18 cellular contexts compared by ENCODE assay signal in genomic region chr12:31279525-31279924, GRCh38. TPM values are rescaled to one million over a fixed set of nuclear protein-coding genes. Genes with fewer than 3 reads are reported as not detected.
DNase-seq lines count a peak whose midpoint lies in the region; ATAC-seq, FAIRE-seq and TF ChIP-seq lines count a peak whose summit lies in the region.
"Had no signal": no experiment of that assay in that cellular context is flagged by ENCODE, and none has a peak within 500 bp of the region (broad histone marks: within the 10 kb centered on the region; RNA-seq: fewer than 3 reads in every experiment).

No MANE protein-coding gene starts in this region.

- no peak overlapping the region for H3K4me3 ChIP-seq in sigmoid colon

- no peak for FAIRE-seq in GM12892 (lab: Jason Lieb, UNC)
- FAIRE-seq: GM19239 had no signal

- H3K27ac ChIP-seq in sigmoid colon: peak overlapping the region in 3 of 4 donors; percentile 45 to 55 (median 54)
- H3K27ac ChIP-seq: C4-2B had no signal

- intact Hi-C loops in sigmoid colon (cut with DNase I): loop anchor here (5.0 to 10.0 kb wide), 3 partner anchors 43 to 355 kb away; no protein-coding TSS in a partner anchor

- H3K9me3 ChIP-seq in sigmoid colon: no peaks in the 10 kb centered on the region

- WGBS in sigmoid colon, 2 donors: 96% methylated on average over 6 of the region's 6 CpGs

- no peak for DNase-seq in GM12892 (ENCODE audit: insufficient read length)
- peak; percentile 45 for DNase-seq in iPS-NIHi11 (ENCODE audit: low spot score)
- DNase-seq in sigmoid colon: peak; percentile 66
- no peak for DNase-seq in ecto neural progenitor cell (ENCODE audit: low spot score)
- DNase-seq: GF-D8; H7; KG1; NCI-H1436; NCI-H2029; NCI-H2171 treated with DMSO at 0.1 percent for 48 hours; NCI-H446 treated with DMSO at 0.1 percent for 48 hours; NK-92 treated with Interleukin-12 subunit alpha and Interleukin-12 subunit beta, amount 100 ng/mL, for 24 hours; SIG-M5 had no signal

- 0 out of 2 replicates have a peak, but pooled peaks have one; percentile 18 for TF ChIP-seq POLR2A in GM12892 (IDR thresholded peaks at IDR 0.05; ENCODE audit: low read depth, low read length)
- TF ChIP-seq POLR2A in sigmoid colon (IDR thresholded peaks at IDR 0.05): no peak

- no peak for TF ChIP-seq CTCF in sigmoid colon (IDR thresholded peaks at IDR 0.05)

- TF ChIP-seq EP300 in sigmoid colon (IDR thresholded peaks at IDR 0.05): no peak

- ATAC-seq in HG02571 (IDR thresholded peaks at IDR 0.05; ENCODE audit: unreplicated experiment) (no peak), HG03457 (IDR thresholded peaks at IDR 0.05; ENCODE audit: unreplicated experiment) (no peak)

- H3K27me3 ChIP-seq in sigmoid colon: no peaks in the 10 kb centered on the region

- peaks cover 0 to 26% (median 22%) of the 10 kb centered on the region in 4 donors for H3K4me1 ChIP-seq in sigmoid colon

- H3K36me3 ChIP-seq in sigmoid colon: peaks cover 0 to 24% (median 6%) of the 10 kb centered on the region in 4 donors

TF ChIP-seq in PFSK-1, 5 proteins besides CTCF, POLR2A, EP300 and RAD21:
- TF ChIP-seq REST (IDR thresholded peaks at IDR 0.05; ENCODE audit: insufficient read depth in 1 of 2, low read depth in 2 of 2, low read length in 2 of 2) (no peak), POLR2AphosphoS5 (IDR thresholded peaks at IDR 0.05; ENCODE audit: low read depth, low read length) (0 out of 2 replicates have a peak, but pooled peaks have one; percentile 29)

RNA-seq across cellular contexts. Expression of gene SINHCAF, which starts 46.4 kb away (rescaled TPM):
- polyA plus RNA-seq in GM12892 (2012; ENCODE audit: missing spikeins): 90.6 TPM
- polyA plus RNA-seq in PFSK-1 (2012; ENCODE audit: insufficient read length, low read depth): 88.6 TPM
- total RNA-seq in sigmoid colon: 10 to 100 TPM; 38.2 to 68.4 (median 51.8) TPM
- 10 to 100 TPM; 31.1 to 53.9 (median 51.7) TPM for polyA plus RNA-seq in sigmoid colon

Comparison
In these comparisons a context has a peak if more than half of its experiments do, and no peak if none do; other contexts are left out.
1. DNase-seq: peak in iPS-NIHi11 (single experiment) and sigmoid colon (single experiment); none in GM12892 (single experiment) and ecto neural progenitor cell (single experiment).